10 cellular contexts compared by ENCODE assay signal in genomic region chr1:178684542-178685000, GRCh38. TPM values are rescaled to one million over a fixed set of nuclear protein-coding genes. Genes with fewer than 3 reads are reported as not detected.
DNase-seq lines count a peak whose midpoint lies in the region; ATAC-seq and TF ChIP-seq lines count a peak whose summit lies in the region.
"Had no signal": no experiment of that assay in that cellular context is flagged by ENCODE, and none has a peak within 500 bp of the region (broad histone marks: within the 10 kb centered on the region; RNA-seq: fewer than 3 reads in every experiment).

No MANE protein-coding gene starts in this region.

- H2BK120ac ChIP-seq in mesenchymal stem cell (ENCODE audit: low read depth, low read length), result no peak overlapping the region

- CTCF ChIA-PET in RWPE1 (lab: Yijun Ruan, JAX), result interaction anchor here (0.5 to 0.7 kb wide), 2 partner anchors 19 to 74 kb away, joined by 3 read pairs; no protein-coding TSS in a partner anchor
- CTCF ChIA-PET in activated CD4-positive, alpha-beta memory T cell treated with anti-CD3 and anti-CD28 coated beads for 36 hours (lab: Charles Lee), result no interaction called here

- H2AK5ac ChIP-seq in mesenchymal stem cell (ENCODE audit: low read length, severe bottlenecking), result peak overlapping the region; percentile 96

- no peak overlapping the region for H3K27ac Mint-ChIP-seq in activated CD4-positive, alpha-beta memory T cell treated with anti-CD3 and anti-CD28 coated beads for 36 hours
- H3K27ac Mint-ChIP-seq: brain had no signal

- H3K36me3 Mint-ChIP-seq in activated CD4-positive, alpha-beta memory T cell treated with anti-CD3 and anti-CD28 coated beads for 36 hours, result no peaks in the 10 kb centered on the region
- H3K36me3 Mint-ChIP-seq: brain had no signal

- H3K27me3 ChIP-seq in mesenchymal stem cell (ENCODE audit: control insufficient read depth in 1 of 2, insufficient read depth in 1 of 2, low read length in 2 of 2), result no peaks in the 10 kb centered on the region

- no peaks in the 10 kb centered on the region for H3K9me3 Mint-ChIP-seq in activated CD4-positive, alpha-beta memory T cell treated with anti-CD3 and anti-CD28 coated beads for 36 hours
- H3K9me3 Mint-ChIP-seq: brain had no signal

- no peak overlapping the region for H2AFZ ChIP-seq in mesenchymal stem cell (ENCODE audit: low read depth, low read length)

- H3K79me1 ChIP-seq in mesenchymal stem cell (replicated peaks; ENCODE audit: low read length, poor library complexity, severe bottlenecking), result no peaks in the 10 kb centered on the region

- DNase-seq in RWPE1 (ENCODE audit: low spot score) (peak; percentile 83), mesenchymal stem cell (peak; percentile 82), NCI-H2029 (lab: John Stamatoyannopoulos, UW) (no peak), NCI-H2107 (lab: John Stamatoyannopoulos, UW) (no peak), amygdala (lab: John Stamatoyannopoulos, UW) (no peak)
- no peak for DNase-seq in activated CD4-positive, alpha-beta memory T cell treated with anti-CD3 and anti-CD28 coated beads for 36 hours

- H4K91ac ChIP-seq in mesenchymal stem cell (ENCODE audit: low read length), result no peak overlapping the region

- no peak overlapping the region for H2BK12ac ChIP-seq in mesenchymal stem cell (ENCODE audit: low read length in 2 of 2)

- H3K4me1 ChIP-seq in mesenchymal stem cell (ENCODE audit: control insufficient read depth, insufficient read depth, low read depth, low read length), result peaks cover 10% of the 10 kb centered on the region

- peaks cover 2% of the 10 kb centered on the region for H3K4me1 Mint-ChIP-seq in activated CD4-positive, alpha-beta memory T cell treated with anti-CD3 and anti-CD28 coated beads for 36 hours (ENCODE audit: low read depth)

- peak; percentile 83 for ATAC-seq in GM18508 (IDR thresholded peaks at IDR 0.05; ENCODE audit: insufficient read depth, unreplicated experiment)
- peak; percentile 68 for ATAC-seq in HG02642 (IDR thresholded peaks at IDR 0.05; ENCODE audit: poor library complexity, unreplicated experiment)
- ATAC-seq: K562 had no signal

- no peak overlapping the region for H3K23ac ChIP-seq in mesenchymal stem cell (ENCODE audit: low read length in 2 of 2)

- H2BK15ac ChIP-seq in mesenchymal stem cell (ENCODE audit: low read depth, poor library complexity, severe bottlenecking), result no peak overlapping the region

- no peak overlapping the region for H3K4me3 Mint-ChIP-seq in activated CD4-positive, alpha-beta memory T cell treated with anti-CD3 and anti-CD28 coated beads for 36 hours
- H3K4me3 Mint-ChIP-seq: brain had no signal

- WGBS in mesenchymal stem cell, result 68% methylated on average over 1 of the region's 1 CpG

- H3K9me3 ChIP-seq in mesenchymal stem cell (ENCODE audit: control insufficient read depth, low read length), result no peaks in the 10 kb centered on the region

- H3K27ac ChIP-seq in RWPE1 (peak overlapping the region; percentile 32; the same call in 1 of the 2 replicates), mesenchymal stem cell (ENCODE audit: low read length, poor library complexity, severe bottlenecking) (peak overlapping the region; percentile 99)

- intact Hi-C loops in activated CD4-positive, alpha-beta memory T cell treated with anti-CD3 and anti-CD28 coated beads for 36 hours (cut with micrococcal nuclease), result no loop called here

- H2BK5ac ChIP-seq in mesenchymal stem cell (ENCODE audit: low read depth, low read length, poor library complexity, severe bottlenecking), result peak overlapping the region; percentile 98

- H3K18ac ChIP-seq in mesenchymal stem cell (ENCODE audit: low read depth in 1 of 2, low read length in 2 of 2), result no peak overlapping the region

- TF ChIP-seq CTCF in RWPE1 (conservative IDR thresholded peaks at IDR 0.05; ENCODE audit: low read depth), result no peak

- H3K36me3 ChIP-seq in mesenchymal stem cell (ENCODE audit: control insufficient read depth in 1 of 2, insufficient read depth in 2 of 2, low read depth in 1 of 2, low read length in 2 of 2), result no peaks in the 10 kb centered on the region

- H3K27me3 Mint-ChIP-seq in activated CD4-positive, alpha-beta memory T cell treated with anti-CD3 and anti-CD28 coated beads for 36 hours, result peaks cover 8% of the 10 kb centered on the region
- H3K27me3 Mint-ChIP-seq: brain had no signal

- no peak overlapping the region for H3K14ac ChIP-seq in mesenchymal stem cell (ENCODE audit: low read length in 2 of 2)

- no peak overlapping the region for H3K4me2 ChIP-seq in mesenchymal stem cell (ENCODE audit: low read length, poor library complexity, severe bottlenecking)

- no peak overlapping the region for H3K4ac ChIP-seq in mesenchymal stem cell (ENCODE audit: low read depth in 1 of 2, low read length in 2 of 2)

- POLR2A ChIA-PET in RWPE1 (lab: Yijun Ruan, JAX; ENCODE audit: low non-redundant PET), result interaction anchor here (0.6 kb wide), 1 partner anchor 40 kb away, joined by 3 read pairs; the partner anchor contains the start of gene RALGPS2
- POLR2A ChIA-PET in activated CD4-positive, alpha-beta memory T cell treated with anti-CD3 and anti-CD28 coated beads for 36 hours (lab: Charles Lee), result no interaction called here

- H3K9ac ChIP-seq in mesenchymal stem cell (ENCODE audit: low read length), result peak overlapping the region; percentile 79

- H3K4me3 ChIP-seq in mesenchymal stem cell (ENCODE audit: insufficient read depth in 1 of 2, low read depth in 1 of 2, low read length in 2 of 2), result no peak overlapping the region
- H3K4me3 ChIP-seq: K562 had no signal

- H4K8ac ChIP-seq in mesenchymal stem cell (ENCODE audit: low read length), result no peak overlapping the region

RNA-seq across cellular contexts. Expression of gene RALGPS2, which starts 40.5 kb away (rescaled TPM):
- 10.1 TPM for polyA plus RNA-seq in mesenchymal stem cell (2013, experiment 1 of 2)
- polyA plus RNA-seq in mesenchymal stem cell (2013, experiment 2 of 2), result 8.5 TPM
- total RNA-seq in activated CD4-positive, alpha-beta memory T cell treated with anti-CD3 and anti-CD28 coated beads for 36 hours, result 1 to 10 TPM; 3.3 to 3.8 TPM

Comparison
In these comparisons a context has a peak if more than half of its experiments do, and no peak if none do; other contexts are left out.
1. DNase-seq: peak in RWPE1 (single experiment) and mesenchymal stem cell (single experiment); none in activated CD4-positive, alpha-beta memory T cell treated with anti-CD3 and anti-CD28 coated beads for 36 hours (single experiment), NCI-H2029 (single experiment), NCI-H2107 (single experiment) and amygdala (0 of 56).